Comparison of ENCODE assay signal across 1 cellular context in the genomic region with DNA sequence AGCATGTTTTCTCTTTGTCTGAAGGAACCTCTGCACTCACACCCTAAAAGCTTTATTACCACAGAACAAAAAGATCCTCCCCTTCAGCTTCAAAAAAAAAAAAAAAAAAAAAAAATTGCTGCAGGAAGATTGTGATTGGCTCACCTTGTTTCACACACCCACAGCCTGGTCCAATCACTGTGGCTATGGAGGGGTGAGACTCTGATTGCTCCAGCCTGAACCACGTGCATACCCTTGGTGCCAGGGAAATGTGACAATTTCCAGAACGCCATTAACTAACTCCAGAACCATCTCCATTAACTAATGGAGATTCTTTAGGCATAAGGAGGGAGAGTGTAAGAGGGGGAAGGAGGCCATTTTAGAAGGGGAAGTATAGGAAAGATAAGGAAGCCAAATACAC.
TF ChIP-seq lines count a peak whose summit lies in the region.

No MANE protein-coding gene starts in this region.

TF ChIP-seq in SK-N-SH treated with all-trans-retinoic acid at 6 μM for 48 hours, 23 proteins besides CTCF, POLR2A, EP300 and RAD21 (continued from another document):
- TF ChIP-seq, protein P1, sequence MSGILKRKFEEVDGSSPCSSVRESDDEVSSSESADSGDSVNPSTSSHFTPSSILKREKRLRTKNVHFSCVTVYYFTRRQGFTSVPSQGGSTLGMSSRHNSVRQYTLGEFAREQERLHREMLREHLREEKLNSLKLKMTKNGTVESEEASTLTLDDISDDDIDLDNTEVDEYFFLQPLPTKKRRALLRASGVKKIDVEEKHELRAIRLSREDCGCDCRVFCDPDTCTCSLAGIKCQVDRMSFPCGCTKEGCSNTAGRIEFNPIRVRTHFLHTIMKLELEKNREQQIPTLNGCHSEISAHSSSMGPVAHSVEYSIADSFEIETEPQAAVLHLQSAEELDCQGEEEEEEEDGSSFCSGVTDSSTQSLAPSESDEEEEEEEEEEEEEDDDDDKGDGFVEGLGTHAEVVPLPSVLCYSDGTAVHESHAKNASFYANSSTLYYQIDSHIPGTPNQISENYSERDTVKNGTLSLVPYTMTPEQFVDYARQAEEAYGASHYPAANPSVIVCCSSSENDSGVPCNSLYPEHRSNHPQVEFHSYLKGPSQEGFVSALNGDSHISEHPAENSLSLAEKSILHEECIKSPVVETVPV (CRISPR knock-in tag; IDR thresholded peaks at IDR 0.05): no peak
- no peak for TF ChIP-seq OSR1 (CRISPR knock-in tag; IDR thresholded peaks at IDR 0.05)
